ENCODE assay signal across 26 cellular contexts in genomic region chr10:18460061-18460460, GRCh38.
"Had no signal": no experiment of that assay in that cellular context is flagged by ENCODE, and none has a peak within 500 bp of the region (broad histone marks: within the 10 kb centered on the region; RNA-seq: fewer than 3 reads in every experiment).

No MANE protein-coding gene starts in this region.

- ATAC-seq: stimulated activated effector memory CD8-positive, alpha-beta T cell treated with anti-CD3 and anti-CD28 coated beads, Interleukin-12 subunit alpha, Interleukin-12 subunit beta, amount 100 ng/mL, for 72 hours; stimulated activated memory B cell treated with anti-CD40 and anti-IgM and Interleukin-4, amounts not matched to agents 10 μg/mL and 1 μg/mL and 100 μg/mL, for 72 hours; stimulated activated naive B cell treated with anti-CD40 and anti-IgM and Interleukin-4, amounts not matched to agents 10 μg/mL and 1 μg/mL and 100 μg/mL, for 72 hours; stimulated activated naive CD8-positive, alpha-beta T cell treated with anti-CD3 and anti-CD28 coated beads, Interleukin-15, amount 100 ng/mL, for 72 hours; stimulated activated naive CD8-positive, alpha-beta T cell treated with anti-CD3 and anti-CD28 coated beads, Interleukin-15, Interleukin-2, amounts not matched to agents 100 U/mL and 50 U/mL, for 24 hours; upper lobe of right lung had no signal

- H3K27ac ChIP-seq: stomach, suprapubic skin, testis, thoracic aorta, thyroid gland, tibial artery, tibial nerve, transverse colon, upper lobe of left lung, upper lobe of right lung, uterus, vagina had no signal

- H3K27me3 ChIP-seq: stomach, suprapubic skin, testis, thyroid gland, tibial artery, tibial nerve, transverse colon, upper lobe of left lung, upper lobe of right lung, uterus, vagina had no signal

- DNase-seq: stimulated activated CD4-positive, alpha-beta T cell treated with anti-CD3 and anti-CD28 coated beads, Interleukin-2, amount 100 ng/mL, for 48 hours; stimulated activated CD4-positive, alpha-beta T cell treated with anti-CD3 and anti-CD28 coated beads, Interleukin-4, amount 100 ng/mL, for 1 hour; stimulated activated CD4-positive, alpha-beta T cell treated with anti-CD3 and anti-CD28 coated beads, Interleukin-4, amount 100 ng/mL, for 24 hours; stimulated activated CD4-positive, alpha-beta T cell treated with anti-CD3 and anti-CD28 coated beads, Interleukin-4, amount 100 ng/mL, for 4 hours; stimulated activated CD8-positive, alpha-beta memory T cell treated with anti-CD3 and anti-CD28 coated beads, Interleukin-4, amount 100 ng/mL, for 48 hours; stimulated activated naive B cell treated with anti-CD40 and anti-IgM and Interleukin-4, amounts not matched to agents 10 μg/mL and 1 μg/mL and 100 μg/mL, for 72 hours; stimulated activated naive CD4-positive, alpha-beta T cell; stimulated activated naive CD4-positive, alpha-beta T cell treated with Interleukin-2 at 50 U/mL for 16 hours; stimulated activated naive CD8-positive, alpha-beta T cell treated with anti-CD3 and anti-CD28 coated beads, Interleukin-15, amount 100 ng/mL, for 72 hours; stimulated activated naive CD8-positive, alpha-beta T cell treated with anti-CD3 and anti-CD28 coated beads, Interleukin-15, Interleukin-2, amounts not matched to agents 100 U/mL and 50 U/mL, for 24 hours; stomach; substantia nigra; testis; thyroid gland; tibial artery; transverse colon; trophoblast cell; upper lobe of left lung; upper lobe of right lung; uterus had no signal

- H3K36me3 ChIP-seq: stomach, suprapubic skin, thoracic aorta, thyroid gland, tibial artery, tibial nerve, transverse colon, upper lobe of left lung, upper lobe of right lung, uterus, vagina had no signal

- H3K4me3 ChIP-seq: stomach, suprapubic skin, testis, thoracic aorta, thyroid gland, tibial artery, tibial nerve, transverse colon, upper lobe of left lung, upper lobe of right lung, uterus, vagina had no signal

- H3K4me1 ChIP-seq: suprapubic skin, testis, thyroid gland, tibial artery, tibial nerve, transverse colon, upper lobe of left lung, upper lobe of right lung, uterus, vagina had no signal

- H3K9me3 ChIP-seq: stomach, suprapubic skin, testis, thoracic aorta, thyroid gland, tibial artery, tibial nerve, transverse colon, upper lobe of left lung, upper lobe of right lung, uterus, vagina had no signal
